ENCODE assay signal across 15 cellular contexts in the genomic region with DNA sequence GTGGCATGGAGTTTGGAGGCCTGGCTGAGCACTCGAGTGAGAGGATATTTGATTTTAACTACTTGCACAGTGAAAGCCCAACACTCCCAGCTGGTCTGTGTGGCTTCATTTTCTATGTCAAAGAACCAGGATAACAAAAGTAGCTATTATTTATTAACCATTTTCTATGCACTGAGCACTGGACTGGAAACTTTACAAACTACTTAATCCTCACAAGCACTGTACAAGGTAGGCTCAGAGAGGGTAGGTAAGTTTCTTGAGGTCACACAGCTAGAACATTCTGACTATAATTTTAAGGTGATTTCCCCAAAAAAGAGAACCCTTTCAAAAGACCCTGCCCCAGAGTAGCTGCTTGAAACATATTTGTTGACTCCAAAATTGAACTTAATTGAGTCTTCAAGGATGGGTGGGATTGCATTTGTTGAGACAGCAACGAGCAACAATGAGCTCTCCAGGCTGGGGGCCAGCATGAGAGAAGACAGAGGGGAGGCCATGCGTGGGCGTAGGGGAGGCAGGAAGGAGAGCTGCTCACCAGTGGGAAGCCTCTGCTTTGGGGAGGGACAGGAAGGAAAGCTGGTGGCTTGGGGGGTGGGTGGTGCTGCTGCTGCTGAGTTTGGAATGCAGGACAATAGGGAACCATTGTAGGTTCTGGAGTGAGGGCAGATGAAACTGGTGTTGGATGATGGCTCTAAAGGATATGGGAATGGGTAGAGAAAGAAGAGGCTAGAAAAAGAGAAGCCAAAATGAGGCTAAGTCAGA. TPM values are rescaled to one million over a fixed set of nuclear protein-coding genes. Genes with fewer than 3 reads are reported as not detected.
A peak's percentile ranks its signal among the peaks of the same experiment; 100 is the strongest.
DNase-seq lines count a peak whose midpoint lies in the region; FAIRE-seq and TF ChIP-seq lines count a peak whose summit lies in the region.
"Had no signal": no experiment of that assay in that cellular context is flagged by ENCODE, and none has a peak within 500 bp of the region (broad histone marks: within the 10 kb centered on the region; RNA-seq: fewer than 3 reads in every experiment).

No MANE protein-coding gene starts in this region.

- H3K9me3 ChIP-seq in H1 (ENCODE audit: insufficient read depth in 2 of 2, low read depth in 1 of 2, low read length in 1 of 2) (no peaks in the 10 kb centered on the region), ascending aorta (no peaks in the 10 kb centered on the region)

- H3K14ac ChIP-seq in H1 (ENCODE audit: insufficient read length): no peak overlapping the region

- H3K4me2 ChIP-seq in H1 (ENCODE audit: insufficient read depth in 1 of 2, low read depth in 2 of 2, low read length in 2 of 2): no peak overlapping the region

- DNase-seq in UCSD-AML1 (lab: John Stamatoyannopoulos, UW; ENCODE audit: unreplicated experiment) (peak; percentile 25), H1 (ENCODE audit: low read depth in 1 of 2, low spot score in 2 of 2) (no peak), nephron progenitor cell (no peak), AML-193 (lab: John Stamatoyannopoulos, UW) (no peak), ascending aorta (ENCODE audit: low spot score in 2 of 2) (no peak), amniotic stem cell (lab: John Stamatoyannopoulos, UW) (no peak)
- no peak for DNase-seq in stimulated activated CD8-positive, alpha-beta memory T cell treated with anti-CD3 and anti-CD28 coated beads, Interleukin-4, amount 100 ng/mL, for 48 hours
- DNase-seq: ACHN; C1 segment of cervical spinal cord; Calu3; CD4-positive, alpha-beta T cell; DMS 273 treated with DMSO at 0.1 percent for 48 hours had no signal

- no peak overlapping the region for H3K9ac ChIP-seq in H1 (replicated peaks in 1 of 4; ENCODE audit: extremely low read depth in 1 of 4, low read depth in 3 of 4, low read length in 3 of 4)

- no peak overlapping the region for H2BK5ac ChIP-seq in H1 (ENCODE audit: low read depth, low read length)

- no peaks in the 10 kb centered on the region for H3K9me3 Mint-ChIP-seq in nephron progenitor cell
- H3K9me3 Mint-ChIP-seq: CD4-positive, alpha-beta T cell had no signal

- H2BK15ac ChIP-seq in H1 (ENCODE audit: low read length): no peak overlapping the region

- H3K27ac Mint-ChIP-seq in nephron progenitor cell: peak overlapping the region; percentile 2
- H3K27ac Mint-ChIP-seq: B cell; CD4-positive, alpha-beta T cell had no signal

- FAIRE-seq in H1 (lab: Jason Lieb, UNC): no peak
- FAIRE-seq: H54 had no signal

- TF ChIP-seq CTCF in H1 (IDR thresholded peaks at IDR 0.05; ENCODE audit: control extremely low read depth in 1 of 3, insufficient read depth in 1 of 3, low read depth in 1 of 3, low read length in 3 of 3): no peak
- TF ChIP-seq CTCF in nephron progenitor cell (IDR thresholded peaks at IDR 0.05): no peak
- no peak for TF ChIP-seq CTCF in ascending aorta (IDR thresholded peaks at IDR 0.05)

- peak overlapping the region; percentile 24 for H3K4me3 Mint-ChIP-seq in nephron progenitor cell
- H3K4me3 Mint-ChIP-seq: B cell; CD4-positive, alpha-beta T cell had no signal

- intact Hi-C loops in ascending aorta (cut with DNase I): no loop called here

- H3K79me1 ChIP-seq in H1 (ENCODE audit: low read depth, low read length): no peaks in the 10 kb centered on the region

- H3K4me3 ChIP-seq in H1 (ENCODE audit: extremely low read depth in 1 of 4, insufficient read depth in 2 of 4, low read depth in 3 of 4, low read length in 4 of 4) (no peak overlapping the region), ascending aorta (no peak overlapping the region)

- no peaks in the 10 kb centered on the region for H3K36me3 Mint-ChIP-seq in nephron progenitor cell (ENCODE audit: low read depth)

- TF ChIP-seq EP300 in H1 (IDR thresholded peaks at IDR 0.05; ENCODE audit: borderline replicate concordance in 1 of 2, low read depth in 2 of 2, low read length in 2 of 2): no peak

- H3K36me3 ChIP-seq in H1 (ENCODE audit: control insufficient read depth in 2 of 4, insufficient read depth in 4 of 4, low read length in 3 of 4) (no peaks in the 10 kb centered on the region), ascending aorta (no peaks in the 10 kb centered on the region)

- no peaks in the 10 kb centered on the region for H4K20me1 ChIP-seq in H1 (replicated peaks in 1 of 2; ENCODE audit: control insufficient read depth in 1 of 2, insufficient read depth in 2 of 2, low read length in 2 of 2)

- H2AFZ ChIP-seq in H1 (ENCODE audit: low read length): no peak overlapping the region

- peaks cover 86% of the 10 kb centered on the region for H3K4me1 Mint-ChIP-seq in nephron progenitor cell
- H3K4me1 Mint-ChIP-seq: B cell had no signal

- no peak overlapping the region for H2BK12ac ChIP-seq in H1 (ENCODE audit: low read depth, low read length)

- CTCF ChIA-PET in H1 (lab: Charles Lee; ENCODE audit: partially characterized antibody): interaction anchor here (1.1 to 59.4 kb wide), 7 partner anchors 11 to 253 kb away, joined by 5 to 1374 read pairs (median 992); no protein-coding TSS in a partner anchor

- TF ChIP-seq RAD21 in H1 (IDR thresholded peaks at IDR 0.05 in 1 of 2, conservative IDR thresholded peaks at IDR 0.05 in 1 of 2; ENCODE audit: low read depth in 2 of 2, low read length in 2 of 2): no peak

- 87% methylated on average over 4 of the region's 4 CpGs; no CpG with 5 or more reads in 1 of the 2 experiments for WGBS in H1 (ENCODE audit: extremely low coverage in 1 of 2, insufficient coverage in 1 of 2, insufficient read length in 1 of 2, insufficient replicate concordance in 2 of 2, low coverage in 1 of 2, low lambda C conversion rate in 2 of 2, missing lambda C conversion rate in 1 of 2), 2 experiments

- H3K4ac ChIP-seq in H1 (replicated peaks; ENCODE audit: insufficient read length, low read depth, low read length): no peak overlapping the region

- no peak overlapping the region for H4K8ac ChIP-seq in H1 (ENCODE audit: extremely low read depth, insufficient read depth, low read length)

- H3K27me3 Mint-ChIP-seq in nephron progenitor cell (ENCODE audit: low read depth, poor library complexity): peaks cover 5% of the 10 kb centered on the region

- no peak for TF ChIP-seq POLR2A in H1 (IDR thresholded peaks at IDR 0.05; ENCODE audit: control extremely low read depth in 1 of 2, low read depth in 2 of 2, low read length in 2 of 2)

- no peak overlapping the region for H2BK20ac ChIP-seq in H1 (ENCODE audit: low read length)

- H4K5ac ChIP-seq in H1 (ENCODE audit: insufficient read length, low read depth, low read length): no peak overlapping the region

- no peak overlapping the region for H3K56ac ChIP-seq in H1 (replicated peaks; ENCODE audit: insufficient read length, low read depth, low read length)

- no peak overlapping the region for H3K18ac ChIP-seq in H1 (ENCODE audit: extremely low read depth, low read length)

- H3K79me2 ChIP-seq in H1 (ENCODE audit: control insufficient read depth in 1 of 2, insufficient read depth in 2 of 2, low read length in 2 of 2): no peaks in the 10 kb centered on the region

- H3K27ac ChIP-seq in H1 (ENCODE audit: low read depth, low read length): no peak overlapping the region
- H3K27ac ChIP-seq in ascending aorta: no peak overlapping the region
- H3K27ac ChIP-seq: HL-60 had no signal

- no peak overlapping the region for H2BK120ac ChIP-seq in H1 (replicated peaks; ENCODE audit: low read depth, low read length)

- H4K91ac ChIP-seq in H1 (replicated peaks; ENCODE audit: insufficient read length, low read length): no peak overlapping the region

- H3K23ac ChIP-seq in H1 (ENCODE audit: insufficient read length): no peak overlapping the region

- H3K23me2 ChIP-seq in H1 (ENCODE audit: low read depth, low read length): no peaks in the 10 kb centered on the region

- H3K4me1 ChIP-seq in H1 (replicated peaks in 1 of 4; ENCODE audit: control insufficient read depth in 3 of 4, insufficient read depth in 4 of 4, low read length in 3 of 4) (peaks cover 0 to 12% (median 6%) of the 10 kb centered on the region in 4 experiments; a peak in 4 of 7 replicates), ascending aorta (no peaks in the 10 kb centered on the region)

- no peak overlapping the region for H2AK5ac ChIP-seq in H1 (ENCODE audit: low read depth, low read length)

- H3K27me3 ChIP-seq in H1 (replicated peaks in 1 of 4; ENCODE audit: control insufficient read depth in 3 of 4, extremely low read depth in 1 of 4, insufficient read depth in 3 of 4, low read length in 3 of 4) (peaks cover 0 to 3% (median 0%) of the 10 kb centered on the region in 4 experiments; a peak in 1 of 7 replicates), ascending aorta (no peaks in the 10 kb centered on the region)

- POLR2A ChIA-PET in H1 (lab: Charles Lee; ENCODE audit: partially characterized antibody): interaction anchor here (0.8 kb wide), 1 partner anchor 8 kb away, joined by 3 read pairs; no protein-coding TSS in a partner anchor

TF ChIP-seq in H1, 55 proteins besides CTCF, POLR2A, EP300 and RAD21:
- TF ChIP-seq SIN3A (conservative IDR thresholded peaks at IDR 0.05 in 1 of 2, IDR thresholded peaks at IDR 0.05 in 1 of 2; ENCODE audit: low read depth in 1 of 2, low read length in 2 of 2) (no peak), EGR1 (IDR thresholded peaks at IDR 0.05; ENCODE audit: borderline replicate concordance, low read depth, low read length) (0 out of 2 replicates have a peak, but pooled peaks have one; percentile 21), SP4 (IDR thresholded peaks at IDR 0.05; ENCODE audit: low read length) (no peak), KDM1A (IDR thresholded peaks at IDR 0.05; ENCODE audit: borderline replicate concordance, low read length) (0 out of 2 replicates have a peak, but pooled peaks have one; percentile 12), GTF2F1 (IDR thresholded peaks at IDR 0.05; ENCODE audit: borderline replicate concordance, low read depth, low read length) (no peak), CTBP2 (IDR thresholded peaks at IDR 0.05; ENCODE audit: borderline replicate concordance, insufficient read depth, insufficient read length, low read length) (no peak), CBX8 (IDR thresholded peaks at IDR 0.05; ENCODE audit: borderline replicate concordance, low read depth, low read length) (no peak), NANOG (IDR thresholded peaks at IDR 0.05; ENCODE audit: insufficient read depth, low read depth, low read length, poor library complexity, severe bottlenecking) (no peak), FOSL1 (IDR thresholded peaks at IDR 0.05; ENCODE audit: insufficient read depth, low read depth, low read length) (no peak), TAF7 (optimal IDR thresholded peaks at IDR 0.05; ENCODE audit: borderline replicate concordance, low read depth, low read length) (no peak)

RNA-seq across cellular contexts. Expression of a gene that starts 31.5 kb away (rescaled TPM):
- 18.6 and 19.3 TPM in 2 replicates for total RNA-seq in H1 (2021; fragmentation: NEBNext Ultra II Directional; extraction: Animal tissue kit (Norgen Biotek cat#: 25700))
- 29.2 and 30.1 TPM in 2 replicates for polyA plus RNA-seq in H1 (2011; rRNA removed)
- polyA plus RNA-seq in H1 (2011; cell fraction: cytosol; rRNA removed): 33.7 TPM
- 23.0 TPM for polyA plus RNA-seq in H1 (2011; cell fraction: nucleus; rRNA removed)
- 24.7 to 33.7 TPM (median 28.7 TPM) in 4 replicates for polyA plus RNA-seq in H1 (2012, experiment 1 of 2)
- polyA plus RNA-seq in H1 (2012, experiment 2 of 2): 21.4 TPM
- 18.9 TPM for polyA plus RNA-seq in H1 (2013, experiment 1 of 2)
- polyA plus RNA-seq in H1 (2013, experiment 2 of 2): 20.3 TPM
- 9.3 and 11.0 TPM in 2 replicates for polyA minus RNA-seq in H1 (2011; rRNA and poly(A)+ RNA removed)
- 8.7 TPM for polyA minus RNA-seq in H1 (2011; cell fraction: cytosol; rRNA and poly(A)+ RNA removed)
- 14.9 TPM for polyA minus RNA-seq in H1 (2011; cell fraction: nucleus; rRNA and poly(A)+ RNA removed)
- total RNA-seq in ascending aorta: not detected

Comparison
In these comparisons a context has a peak if more than half of its experiments do, and no peak if none do; other contexts are left out.
1. RNA of a gene that starts 31.5 kb away (total RNA-seq): 18.6 to 19.3 TPM in H1; not detected in ascending aorta (single experiment); every median in the first group is over 10 times any median in the second.